In genomic region chr6:72457738-72458137, GRCh38 we compare ENCODE assay signal across 11 cellular contexts.
"Had no signal": no experiment of that assay in that cellular context is flagged by ENCODE, and none has a peak within 500 bp of the region (broad histone marks: within the 10 kb centered on the region; RNA-seq: fewer than 3 reads in every experiment).

No MANE protein-coding gene starts in this region.

- ATAC-seq: GM23338, HCT116 had no signal

- H3K27ac ChIP-seq: GM23248 had no signal

- H3K27ac Mint-ChIP-seq: GM23338, H9, HFFc6 had no signal

- H2AFZ ChIP-seq: GM23248, GM23338 had no signal

- H3K4me1 Mint-ChIP-seq: GM23338, H9 had no signal

- H3K36me3 ChIP-seq: HAP-1 had no signal

- H3K9me3 Mint-ChIP-seq: GM23338, H9, HFFc6 had no signal

- H3K4me2 ChIP-seq: GM23338 had no signal

- DNase-seq: GM23248, GOT3, H7, H9, HCEC 1CT, HFFc6 had no signal

- FAIRE-seq: H1, H54 had no signal

- H3K9me3 ChIP-seq: HAP-1 had no signal

- H3K4me3 Mint-ChIP-seq: GM23338, H9, HFFc6 had no signal

- H3K4me3 ChIP-seq: GM23248, GM23338, HAP-1 had no signal

- H3K4me1 ChIP-seq: HAP-1 had no signal

- H3K9ac ChIP-seq: GM23248 had no signal
